Comparison of ENCODE assay signal across 1 cellular context in the genomic region with DNA sequence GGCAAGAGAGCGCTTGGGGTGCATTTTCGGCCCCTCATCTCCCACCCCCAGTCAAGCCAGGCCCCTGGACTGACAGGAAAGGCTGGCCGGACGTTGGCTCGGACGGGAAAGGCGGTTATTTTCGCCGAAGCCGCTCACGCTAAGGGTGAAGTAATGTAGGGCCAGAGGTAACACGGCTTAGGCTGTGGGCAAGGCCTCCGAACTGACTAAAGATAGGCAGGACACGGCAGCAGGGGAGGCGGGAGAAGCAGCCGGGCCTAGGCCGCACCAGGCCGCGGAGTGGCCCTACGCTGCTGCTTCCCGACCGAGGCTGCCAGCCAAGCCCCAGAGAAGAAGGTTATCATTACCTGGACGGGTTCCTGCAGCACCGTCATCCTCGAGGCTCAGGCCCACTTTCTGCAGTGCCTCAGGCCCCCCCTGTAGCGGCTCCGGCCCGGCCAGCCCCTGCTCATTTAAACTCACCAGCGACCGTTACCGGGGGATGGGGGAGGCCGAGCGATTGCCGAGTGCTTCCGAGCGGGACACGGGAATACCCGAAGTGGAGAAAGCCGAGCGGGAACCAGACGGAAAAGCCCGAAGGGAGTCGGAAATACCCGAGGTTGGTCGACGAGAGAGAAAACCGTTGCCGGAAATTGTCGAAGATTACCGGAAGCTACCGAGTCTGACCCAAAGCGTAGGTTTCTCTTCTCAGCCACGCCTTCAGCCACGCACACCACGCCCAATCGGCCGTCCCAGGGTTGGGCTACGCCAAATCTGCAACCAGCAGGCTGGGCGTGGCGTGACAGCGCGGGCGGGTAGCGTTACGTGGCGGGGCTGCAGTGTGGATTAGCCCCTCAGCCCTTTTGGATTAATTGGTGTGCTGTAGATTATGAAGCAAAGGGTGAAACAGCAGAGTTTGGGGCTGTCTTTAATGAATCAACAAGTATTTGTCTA.
A peak's percentile ranks its signal among the peaks of the same experiment; 100 is the strongest.
TF ChIP-seq lines count a peak whose summit lies in the region.

CDC27 (minus strand) TSS at position 497 of the 933 bp plus-strand sequence; CDS start at position 374, 123 bp downstream.

TF ChIP-seq in HepG2, 621 proteins besides CTCF, POLR2A, EP300 and RAD21 (continues in another document):
- TF ChIP-seq, protein P1, sequence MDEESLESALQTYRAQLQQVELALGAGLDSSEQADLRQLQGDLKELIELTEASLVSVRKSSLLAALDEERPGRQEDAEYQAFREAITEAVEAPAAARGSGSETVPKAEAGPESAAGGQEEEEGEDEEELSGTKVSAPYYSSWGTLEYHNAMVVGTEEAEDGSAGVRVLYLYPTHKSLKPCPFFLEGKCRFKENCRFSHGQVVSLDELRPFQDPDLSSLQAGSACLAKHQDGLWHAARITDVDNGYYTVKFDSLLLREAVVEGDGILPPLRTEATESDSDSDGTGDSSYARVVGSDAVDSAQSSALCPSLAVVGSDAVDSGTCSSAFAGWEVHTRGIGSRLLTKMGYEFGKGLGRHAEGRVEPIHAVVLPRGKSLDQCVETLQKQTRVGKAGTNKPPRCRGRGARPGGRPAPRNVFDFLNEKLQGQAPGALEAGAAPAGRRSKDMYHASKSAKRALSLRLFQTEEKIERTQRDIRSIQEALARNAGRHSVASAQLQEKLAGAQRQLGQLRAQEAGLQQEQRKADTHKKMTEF (CRISPR knock-in tag; IDR thresholded peaks at IDR 0.05) = peak; percentile 91
- TF ChIP-seq KLF9 (CRISPR knock-in tag; IDR thresholded peaks at IDR 0.05; ENCODE audit: low read depth) = peak; percentile 43; the same call in 1 of the 2 replicates
- no peak; the same call in none of the 2 replicates for TF ChIP-seq ZHX1 (CRISPR knock-in tag; IDR thresholded peaks at IDR 0.05; ENCODE audit: low read depth)
- TF ChIP-seq, protein P2, sequence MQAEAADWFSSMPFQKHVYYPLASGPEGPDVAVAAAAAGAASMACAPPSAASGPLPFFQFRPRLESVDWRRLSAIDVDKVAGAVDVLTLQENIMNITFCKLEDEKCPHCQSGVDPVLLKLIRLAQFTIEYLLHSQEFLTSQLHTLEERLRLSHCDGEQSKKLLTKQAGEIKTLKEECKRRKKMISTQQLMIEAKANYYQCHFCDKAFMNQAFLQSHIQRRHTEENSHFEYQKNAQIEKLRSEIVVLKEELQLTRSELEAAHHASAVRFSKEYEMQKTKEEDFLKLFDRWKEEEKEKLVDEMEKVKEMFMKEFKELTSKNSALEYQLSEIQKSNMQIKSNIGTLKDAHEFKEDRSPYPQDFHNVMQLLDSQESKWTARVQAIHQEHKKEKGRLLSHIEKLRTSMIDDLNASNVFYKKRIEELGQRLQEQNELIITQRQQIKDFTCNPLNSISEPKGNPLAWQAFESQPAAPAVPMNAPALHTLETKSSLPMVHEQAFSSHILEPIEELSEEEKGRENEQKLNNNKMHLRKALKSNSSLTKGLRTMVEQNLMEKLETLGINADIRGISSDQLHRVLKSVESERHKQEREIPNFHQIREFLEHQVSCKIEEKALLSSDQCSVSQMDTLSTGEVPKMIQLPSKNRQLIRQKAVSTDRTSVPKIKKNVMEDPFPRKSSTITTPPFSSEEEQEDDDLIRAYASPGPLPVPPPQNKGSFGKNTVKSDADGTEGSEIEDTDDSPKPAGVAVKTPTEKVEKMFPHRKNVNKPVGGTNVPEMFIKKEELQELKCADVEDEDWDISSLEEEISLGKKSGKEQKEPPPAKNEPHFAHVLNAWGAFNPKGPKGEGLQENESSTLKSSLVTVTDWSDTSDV (CRISPR knock-in tag; IDR thresholded peaks at IDR 0.05) = peak; percentile 98
- no peak for TF ChIP-seq ZKSCAN5 (CRISPR knock-in tag; IDR thresholded peaks at IDR 0.05)
- TF ChIP-seq CCAR2 (optimal IDR thresholded peaks at IDR 0.05; ENCODE audit: low read depth, low read length) = no peak
- peak; percentile 35; the same call in 1 of the 2 replicates for TF ChIP-seq MIER2 (CRISPR knock-in tag; IDR thresholded peaks at IDR 0.05)
- TF ChIP-seq ZNF136 (CRISPR knock-in tag; IDR thresholded peaks at IDR 0.05; ENCODE audit: low read depth) = 0 out of 2 replicates have a peak, but pooled peaks have one; percentile 76
- no peak for TF ChIP-seq DPF2 (CRISPR knock-in tag; IDR thresholded peaks at IDR 0.05; ENCODE audit: borderline replicate concordance, low read depth)
- TF ChIP-seq ISL2 (CRISPR knock-in tag; IDR thresholded peaks at IDR 0.05) = peak; percentile 79
- TF ChIP-seq DBP (CRISPR knock-in tag; IDR thresholded peaks at IDR 0.05; ENCODE audit: not compliant biosample characterization) = no peak
- TF ChIP-seq ZNF660 (CRISPR knock-in tag; IDR thresholded peaks at IDR 0.05; ENCODE audit: borderline replicate concordance, low read depth) = peak; percentile 93; the same call in 1 of the 2 replicates
- TF ChIP-seq, protein P3, sequence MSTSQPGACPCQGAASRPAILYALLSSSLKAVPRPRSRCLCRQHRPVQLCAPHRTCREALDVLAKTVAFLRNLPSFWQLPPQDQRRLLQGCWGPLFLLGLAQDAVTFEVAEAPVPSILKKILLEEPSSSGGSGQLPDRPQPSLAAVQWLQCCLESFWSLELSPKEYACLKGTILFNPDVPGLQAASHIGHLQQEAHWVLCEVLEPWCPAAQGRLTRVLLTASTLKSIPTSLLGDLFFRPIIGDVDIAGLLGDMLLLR (CRISPR knock-in tag; IDR thresholded peaks at IDR 0.05) = peak; percentile 90
- peak; percentile 76 for TF ChIP-seq ZNF790 (CRISPR knock-in tag; IDR thresholded peaks at IDR 0.05; ENCODE audit: borderline replicate concordance)
- TF ChIP-seq ZNF431 (CRISPR knock-in tag; IDR thresholded peaks at IDR 0.05; ENCODE audit: borderline replicate concordance, low read depth) = peak; percentile 90
- TF ChIP-seq ZNF777 (CRISPR knock-in tag; IDR thresholded peaks at IDR 0.05) = peak; percentile 80
- TF ChIP-seq ZNF607 (CRISPR knock-in tag; IDR thresholded peaks at IDR 0.05; ENCODE audit: borderline replicate concordance) = peak; percentile 78; the same call in 1 of the 2 replicates
- TF ChIP-seq NFE2L1 (CRISPR knock-in tag; IDR thresholded peaks at IDR 0.05; ENCODE audit: borderline replicate concordance) = no peak
- peak; percentile 95 for TF ChIP-seq PHF21A (CRISPR knock-in tag; IDR thresholded peaks at IDR 0.05)
- TF ChIP-seq ASH2L (IDR thresholded peaks at IDR 0.05; ENCODE audit: insufficient read length, low read depth, low read length) = peak; percentile 96
- peak; percentile 97 for TF ChIP-seq DR1 (CRISPR knock-in tag; IDR thresholded peaks at IDR 0.05)
- no peak for TF ChIP-seq ZNF33A (CRISPR knock-in tag; IDR thresholded peaks at IDR 0.05; ENCODE audit: borderline replicate concordance)
- peak; percentile 42; the same call in 1 of the 2 replicates for TF ChIP-seq NFYB (CRISPR knock-in tag; IDR thresholded peaks at IDR 0.05)
- TF ChIP-seq RFXAP (CRISPR knock-in tag; IDR thresholded peaks at IDR 0.05; ENCODE audit: borderline replicate concordance) = peak; percentile 83
- TF ChIP-seq ZMYM2 (CRISPR knock-in tag; IDR thresholded peaks at IDR 0.05) = 0 out of 2 replicates have a peak, but pooled peaks have one; percentile 77
- TF ChIP-seq AGO2 (optimal IDR thresholded peaks at IDR 0.05; ENCODE audit: low read depth, low read length) = peak; percentile 75
- TF ChIP-seq, protein P4, sequence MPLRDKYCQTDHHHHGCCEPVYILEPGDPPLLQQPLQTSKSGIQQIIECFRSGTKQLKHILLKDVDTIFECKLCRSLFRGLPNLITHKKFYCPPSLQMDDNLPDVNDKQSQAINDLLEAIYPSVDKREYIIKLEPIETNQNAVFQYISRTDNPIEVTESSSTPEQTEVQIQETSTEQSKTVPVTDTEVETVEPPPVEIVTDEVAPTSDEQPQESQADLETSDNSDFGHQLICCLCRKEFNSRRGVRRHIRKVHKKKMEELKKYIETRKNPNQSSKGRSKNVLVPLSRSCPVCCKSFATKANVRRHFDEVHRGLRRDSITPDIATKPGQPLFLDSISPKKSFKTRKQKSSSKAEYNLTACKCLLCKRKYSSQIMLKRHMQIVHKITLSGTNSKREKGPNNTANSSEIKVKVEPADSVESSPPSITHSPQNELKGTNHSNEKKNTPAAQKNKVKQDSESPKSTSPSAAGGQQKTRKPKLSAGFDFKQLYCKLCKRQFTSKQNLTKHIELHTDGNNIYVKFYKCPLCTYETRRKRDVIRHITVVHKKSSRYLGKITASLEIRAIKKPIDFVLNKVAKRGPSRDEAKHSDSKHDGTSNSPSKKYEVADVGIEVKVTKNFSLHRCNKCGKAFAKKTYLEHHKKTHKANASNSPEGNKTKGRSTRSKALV (CRISPR knock-in tag; IDR thresholded peaks at IDR 0.05) = peak; percentile 73; the same call in 1 of the 2 replicates
- TF ChIP-seq MIER3 (CRISPR knock-in tag; IDR thresholded peaks at IDR 0.05; ENCODE audit: borderline replicate concordance) = peak; percentile 54
- TF ChIP-seq, protein P5, sequence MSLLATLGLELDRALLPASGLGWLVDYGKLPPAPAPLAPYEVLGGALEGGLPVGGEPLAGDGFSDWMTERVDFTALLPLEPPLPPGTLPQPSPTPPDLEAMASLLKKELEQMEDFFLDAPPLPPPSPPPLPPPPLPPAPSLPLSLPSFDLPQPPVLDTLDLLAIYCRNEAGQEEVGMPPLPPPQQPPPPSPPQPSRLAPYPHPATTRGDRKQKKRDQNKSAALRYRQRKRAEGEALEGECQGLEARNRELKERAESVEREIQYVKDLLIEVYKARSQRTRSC (CRISPR knock-in tag; IDR thresholded peaks at IDR 0.05; ENCODE audit: low read depth) = no peak
- TF ChIP-seq KDM1A (CRISPR knock-in tag; IDR thresholded peaks at IDR 0.05) = no peak
- peak; percentile 44 for TF ChIP-seq ZNF703 (CRISPR knock-in tag; IDR thresholded peaks at IDR 0.05; ENCODE audit: borderline replicate concordance)
- TF ChIP-seq CHCHD3 (CRISPR knock-in tag; IDR thresholded peaks at IDR 0.05) = peak; percentile 94; the same call in 1 of the 2 replicates
- peak; percentile 83 for TF ChIP-seq KDM5A (IDR thresholded peaks at IDR 0.05; ENCODE audit: borderline replicate concordance, low read length)
- peak; percentile 91; the same call in 1 of the 2 replicates for TF ChIP-seq ZNF782 (CRISPR knock-in tag; IDR thresholded peaks at IDR 0.05; ENCODE audit: borderline replicate concordance)
- TF ChIP-seq, protein P6, sequence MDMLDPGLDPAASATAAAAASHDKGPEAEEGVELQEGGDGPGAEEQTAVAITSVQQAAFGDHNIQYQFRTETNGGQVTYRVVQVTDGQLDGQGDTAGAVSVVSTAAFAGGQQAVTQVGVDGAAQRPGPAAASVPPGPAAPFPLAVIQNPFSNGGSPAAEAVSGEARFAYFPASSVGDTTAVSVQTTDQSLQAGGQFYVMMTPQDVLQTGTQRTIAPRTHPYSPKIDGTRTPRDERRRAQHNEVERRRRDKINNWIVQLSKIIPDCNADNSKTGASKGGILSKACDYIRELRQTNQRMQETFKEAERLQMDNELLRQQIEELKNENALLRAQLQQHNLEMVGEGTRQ (IDR thresholded peaks at IDR 0.05; ENCODE audit: low read depth, low read length) = no peak
- TF ChIP-seq, protein P6 (CRISPR knock-in tag; IDR thresholded peaks at IDR 0.05; ENCODE audit: borderline replicate concordance) = peak; percentile 59; the same call in 1 of the 2 replicates
- TF ChIP-seq GATAD1 (CRISPR knock-in tag; IDR thresholded peaks at IDR 0.05) = peak; percentile 69
- no peak for TF ChIP-seq ZNF354B (CRISPR knock-in tag; IDR thresholded peaks at IDR 0.05)
- TF ChIP-seq RXRA (CRISPR knock-in tag; IDR thresholded peaks at IDR 0.05) = peak; percentile 96
- no peak; the same call in 1 of the 2 replicates for TF ChIP-seq IRX3 (CRISPR knock-in tag; IDR thresholded peaks at IDR 0.05; ENCODE audit: borderline replicate concordance, low read depth)
- peak; percentile 92; the same call in 1 of the 2 replicates for TF ChIP-seq ZNF530 (CRISPR knock-in tag; IDR thresholded peaks at IDR 0.05; ENCODE audit: low read depth)
- peak; percentile 94 for TF ChIP-seq ZNF441 (CRISPR knock-in tag; IDR thresholded peaks at IDR 0.05; ENCODE audit: borderline replicate concordance)
- TF ChIP-seq HIVEP1 (CRISPR knock-in tag; IDR thresholded peaks at IDR 0.05) = peak; percentile 94
- TF ChIP-seq, protein P7, sequence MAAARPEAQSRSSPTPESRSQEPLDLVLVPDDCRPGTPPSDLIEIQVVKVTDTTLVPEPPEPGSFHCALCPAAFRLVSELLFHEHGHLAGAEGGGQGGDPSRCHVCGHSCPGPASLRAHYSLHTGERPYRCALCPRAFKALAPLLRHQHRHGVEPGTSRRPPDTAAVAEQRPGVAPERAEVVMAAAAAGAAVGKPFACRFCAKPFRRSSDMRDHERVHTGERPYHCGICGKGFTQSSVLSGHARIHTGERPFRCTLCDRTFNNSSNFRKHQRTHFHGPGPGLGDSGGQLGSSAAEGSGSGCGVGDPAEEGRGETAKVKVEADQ (CRISPR knock-in tag; IDR thresholded peaks at IDR 0.05; ENCODE audit: borderline replicate concordance) = peak; percentile 99
- peak; percentile 100 for TF ChIP-seq ZFX (CRISPR knock-in tag; IDR thresholded peaks at IDR 0.05; ENCODE audit: low read depth)
